ENCODE assay signal across 23 cellular contexts in the genomic region with DNA sequence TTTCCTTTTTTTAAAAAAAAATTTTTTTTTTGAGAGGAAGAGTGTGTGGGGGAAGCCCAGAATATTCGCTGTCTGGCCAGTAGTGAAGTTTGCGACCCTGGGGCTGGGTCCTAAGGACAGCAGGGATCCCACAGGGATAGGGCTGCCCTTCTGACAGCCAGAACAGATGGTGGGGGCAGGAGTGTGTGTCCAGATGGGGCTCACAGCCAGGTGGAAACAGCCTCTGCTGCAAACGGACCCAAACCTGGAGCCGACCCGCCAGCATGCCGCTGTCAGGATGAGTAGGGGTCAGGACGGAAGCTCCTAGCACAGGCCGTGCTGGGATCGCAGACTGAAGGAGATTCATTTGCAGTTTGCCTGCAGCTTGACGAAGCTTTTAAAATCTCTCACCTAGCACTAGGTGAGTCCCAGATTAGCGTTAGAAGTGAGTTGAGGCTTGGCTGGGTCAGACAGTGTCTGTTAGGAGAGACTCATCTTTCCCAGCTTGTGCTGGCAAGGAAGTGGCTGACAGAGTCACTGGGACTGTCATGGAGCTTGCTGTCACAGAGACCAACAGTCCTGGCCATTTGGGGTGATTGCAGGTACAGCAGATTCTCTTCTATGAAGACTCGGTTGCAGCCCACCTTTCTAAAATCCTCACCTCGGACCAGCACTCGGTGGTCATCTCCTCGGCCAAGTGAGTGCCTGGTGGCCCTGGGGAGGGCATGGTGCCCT.
A peak's percentile ranks its signal among the peaks of the same experiment; 100 is the strongest.
DNase-seq lines count a peak whose midpoint lies in the region; ATAC-seq and TF ChIP-seq lines count a peak whose summit lies in the region.
"Had no signal": no experiment of that assay in that cellular context is flagged by ENCODE, and none has a peak within 500 bp of the region (broad histone marks: within the 10 kb centered on the region; RNA-seq: fewer than 3 reads in every experiment).

No MANE protein-coding gene starts in this region.

- no peaks in the 10 kb centered on the region for H3K36me3 ChIP-seq in ovary
- H3K36me3 ChIP-seq: neural progenitor cell had no signal

- H3K4me3 Mint-ChIP-seq in natural killer cell treated with Interleukin-12 subunit alpha and Interleukin-12 subunit beta and Interleukin-15 and Interleukin-18, amount 100 ng/mL, for 72 hours = no peak overlapping the region
- H3K4me3 Mint-ChIP-seq in natural killer cell (no peak overlapping the region), glutamatergic neuron (ENCODE audit: unreplicated experiment) (peak overlapping the region; percentile 71)
- H3K4me3 Mint-ChIP-seq: brain; CD4-positive, alpha-beta T cell; neural progenitor cell had no signal

- H3K9me3 ChIP-seq in ovary = no peaks in the 10 kb centered on the region
- H3K9me3 ChIP-seq: adrenal gland, esophagus squamous epithelium, HAP-1, mucosa of descending colon had no signal

- peaks cover 7% of the 10 kb centered on the region for H3K4me1 ChIP-seq in ovary (ENCODE audit: insufficient read depth)

- no peak overlapping the region for H3K27ac Mint-ChIP-seq in natural killer cell treated with Interleukin-12 subunit alpha and Interleukin-12 subunit beta and Interleukin-15 and Interleukin-18, amount 100 ng/mL, for 72 hours
- H3K27ac Mint-ChIP-seq in natural killer cell (peak overlapping the region in 1 of 2 donors; percentile 54), glutamatergic neuron (ENCODE audit: unreplicated experiment) (peak overlapping the region; percentile 99)
- H3K27ac Mint-ChIP-seq: activated T-helper 2 cell treated with anti-CD3 and anti-CD28 coated beads, Interferon-gamma antibody, Interleukin-2, Interleukin-4, amounts not matched to agents 10 μg/mL and 5 μg/mL and 100 μg/mL, durations not matched to agents 14 hours and 24 hours and 36 hours; CD4-positive, alpha-beta T cell had no signal

- ATAC-seq in natural killer cell treated with Interleukin-12 subunit alpha and Interleukin-12 subunit beta and Interleukin-15 and Interleukin-18, amount 100 ng/mL, for 72 hours = no peak
- ATAC-seq in natural killer cell = no peak
- no peak for ATAC-seq in GM19452 (IDR thresholded peaks at IDR 0.05; ENCODE audit: unreplicated experiment)
- ATAC-seq: mucosa of descending colon, SK-N-SH treated with all-trans-retinoic acid at 6 μM for 48 hours had no signal

- DNase-seq in natural killer cell treated with Interleukin-12 subunit alpha and Interleukin-12 subunit beta and Interleukin-15 and Interleukin-18, amount 100 ng/mL, for 72 hours (ENCODE audit: low spot score) = peak; percentile 28
- no peak for DNase-seq in natural killer cell
- DNase-seq in glutamatergic neuron = peak; percentile 57
- peak in 3 of 5 donors; percentile 20 to 49 (median 35) for DNase-seq in ovary
- no peak for DNase-seq in G401 (ENCODE audit: low spot score)
- DNase-seq in activated CD4-positive, alpha-beta T cell treated with anti-CD3 and anti-CD28 coated beads for 4 hours = no peak
- DNase-seq: adrenal gland; DMS 273 treated with DMSO at 0.1 percent for 48 hours; esophagus squamous epithelium; NCI-H1694; NCI-H2171 treated with DMSO at 0.1 percent for 48 hours; NCI-H69; stimulated activated CD4-positive, alpha-beta T cell treated with anti-CD3 and anti-CD28 coated beads, Interleukin-1b, Interleukin-23, amount 100 ng/mL, for 48 hours had no signal

- H3K27ac ChIP-seq in ovary = peak overlapping the region in 1 of 2 donors; percentile 50
- H3K27ac ChIP-seq: adrenal gland, esophagus squamous epithelium, hepatocyte, neural progenitor cell, skin epidermis had no signal

- in situ Hi-C loops in G401 (cut with HindIII; ENCODE audit: low sequenced_read_pairs) = no loop called here

- no peaks in the 10 kb centered on the region for H3K9me3 Mint-ChIP-seq in natural killer cell treated with Interleukin-12 subunit alpha and Interleukin-12 subunit beta and Interleukin-15 and Interleukin-18, amount 100 ng/mL, for 72 hours
- H3K9me3 Mint-ChIP-seq in natural killer cell (no peaks in the 10 kb centered on the region), glutamatergic neuron (ENCODE audit: unreplicated experiment) (peaks cover 9% of the 10 kb centered on the region)
- H3K9me3 Mint-ChIP-seq: activated T-helper 2 cell treated with anti-CD3 and anti-CD28 coated beads, Interferon-gamma antibody, Interleukin-2, Interleukin-4, amounts not matched to agents 10 μg/mL and 5 μg/mL and 100 μg/mL, durations not matched to agents 14 hours and 24 hours and 36 hours; brain; CD4-positive, alpha-beta T cell; neural progenitor cell had no signal

- WGBS in ovary, 3 donors = 62 to 82% (median 65%) methylated on average over 15 of the region's 15 CpGs

- no peaks in the 10 kb centered on the region for H3K27me3 ChIP-seq in ovary
- H3K27me3 ChIP-seq: adrenal gland, esophagus squamous epithelium, hepatocyte, neural progenitor cell had no signal

- H3K4me1 Mint-ChIP-seq in natural killer cell treated with Interleukin-12 subunit alpha and Interleukin-12 subunit beta and Interleukin-15 and Interleukin-18, amount 100 ng/mL, for 72 hours (ENCODE audit: low read depth in 2 of 2) = peaks cover 19 to 20% of the 10 kb centered on the region in 2 donors
- H3K4me1 Mint-ChIP-seq in natural killer cell (peaks cover 17 to 23% of the 10 kb centered on the region in 2 donors), glutamatergic neuron (ENCODE audit: low read depth, unreplicated experiment) (peaks cover 56% of the 10 kb centered on the region)

- peaks cover 15% of the 10 kb centered on the region for H3K36me3 Mint-ChIP-seq in natural killer cell treated with Interleukin-12 subunit alpha and Interleukin-12 subunit beta and Interleukin-15 and Interleukin-18, amount 100 ng/mL, for 72 hours
- peaks cover 22% of the 10 kb centered on the region for H3K36me3 Mint-ChIP-seq in natural killer cell
- H3K36me3 Mint-ChIP-seq in glutamatergic neuron (ENCODE audit: unreplicated experiment) = no peaks in the 10 kb centered on the region

- no peak for TF ChIP-seq CTCF in natural killer cell (IDR thresholded peaks at IDR 0.05)
- no peak for TF ChIP-seq CTCF in glutamatergic neuron (IDR thresholded peaks at IDR 0.05; ENCODE audit: partially characterized antibody, unreplicated experiment)
- no peak for TF ChIP-seq CTCF in ovary (IDR thresholded peaks at IDR 0.05)

- TF ChIP-seq POLR2A in ovary (IDR thresholded peaks at IDR 0.05) = no peak

- no peaks in the 10 kb centered on the region for H3K27me3 Mint-ChIP-seq in natural killer cell treated with Interleukin-12 subunit alpha and Interleukin-12 subunit beta and Interleukin-15 and Interleukin-18, amount 100 ng/mL, for 72 hours
- H3K27me3 Mint-ChIP-seq in natural killer cell (ENCODE audit: low read depth in 2 of 2) (no peaks in the 10 kb centered on the region), glutamatergic neuron (ENCODE audit: unreplicated experiment) (peaks cover 17% of the 10 kb centered on the region)
- H3K27me3 Mint-ChIP-seq: brain; CD4-positive, alpha-beta T cell had no signal

- no peak overlapping the region for H3K4me3 ChIP-seq in ovary
- H3K4me3 ChIP-seq: adrenal gland, esophagus squamous epithelium, HAP-1, hepatocyte, mucosa of descending colon, neural progenitor cell, skin epidermis had no signal

- no peak for TF ChIP-seq EP300 in ovary (IDR thresholded peaks at IDR 0.05)

- intact Hi-C loops in natural killer cell (cut with micrococcal nuclease) (no loop called here), ovary (cut with DNase I) (loop anchor here (5.0 to 10.0 kb wide), 5 partner anchors 63 to 193 kb away; partner anchors contain the start of genes ATG16L1 (in 2 of the 4) and DGKD (in 2 of the 4))

Comparison
In these comparisons a context has a peak if more than half of its experiments do, and no peak if none do; other contexts are left out.
1. DNase-seq: peak in natural killer cell treated with Interleukin-12 subunit alpha and Interleukin-12 subunit beta and Interleukin-15 and Interleukin-18, amount 100 ng/mL, for 72 hours (single experiment), glutamatergic neuron (single experiment) and ovary (3 of 5); none in natural killer cell (single experiment), G401 (single experiment) and activated CD4-positive, alpha-beta T cell treated with anti-CD3 and anti-CD28 coated beads for 4 hours (0 of 2).